Comparison of ENCODE assay signal across 9 cellular contexts in the genomic region with DNA sequence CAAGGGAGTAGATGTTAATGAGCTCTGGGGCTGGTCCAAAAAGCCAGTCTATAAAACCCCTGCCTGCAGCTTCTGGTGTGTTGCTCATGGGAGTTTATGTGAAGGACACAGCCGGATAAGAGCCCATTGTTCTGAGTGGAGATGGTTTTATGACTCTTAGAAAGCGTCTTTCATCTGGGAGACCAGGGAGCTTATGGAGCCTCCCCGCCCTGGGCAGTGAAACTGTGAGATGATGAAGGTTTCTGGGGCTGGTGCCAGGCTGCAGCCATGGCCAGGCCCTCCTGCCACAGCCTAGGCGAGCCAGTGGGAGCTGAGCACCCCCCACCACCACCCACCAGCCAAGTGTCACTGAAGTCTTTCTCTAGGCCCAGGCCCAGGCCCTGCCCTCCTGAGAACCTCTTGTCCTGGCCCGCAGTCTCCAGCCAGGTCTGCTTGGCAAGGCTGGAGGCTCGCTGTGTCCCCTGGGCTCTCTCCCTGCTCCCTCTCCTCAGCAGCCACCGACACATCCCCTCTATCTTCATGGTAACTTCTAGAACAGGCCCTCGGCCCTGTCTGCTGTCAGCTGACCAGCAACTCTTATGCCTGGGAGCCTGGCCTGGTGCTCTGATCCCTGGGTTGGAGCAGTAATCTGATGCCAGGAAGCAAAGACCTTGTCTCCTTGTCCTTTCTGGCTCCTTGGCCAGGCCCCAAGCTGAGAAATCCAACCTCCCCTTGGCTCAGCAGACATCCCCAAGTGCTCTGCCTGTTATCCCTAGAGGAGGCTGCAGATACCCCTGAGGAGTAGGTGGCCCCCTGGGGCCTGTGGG. TPM values are rescaled to one million over a fixed set of nuclear protein-coding genes. Genes with fewer than 3 reads are reported as not detected.
DNase-seq lines count a peak whose midpoint lies in the region; ATAC-seq and TF ChIP-seq lines count a peak whose summit lies in the region.
"Had no signal": no experiment of that assay in that cellular context is flagged by ENCODE, and none has a peak within 500 bp of the region (broad histone marks: within the 10 kb centered on the region; RNA-seq: fewer than 3 reads in every experiment).

No MANE protein-coding gene starts in this region.

- H3K27ac ChIP-seq in cingulate gyrus (ENCODE audit: low read depth, low read length) (peak overlapping the region; percentile 58), lower lobe of right lung (peak overlapping the region; percentile 18)

- peaks cover 3% of the 10 kb centered on the region for H3K27me3 ChIP-seq in lower lobe of right lung (ENCODE audit: low read depth)

- no peaks in the 10 kb centered on the region for H3K4me1 ChIP-seq in lower lobe of right lung

- intact Hi-C loops in lower lobe of right lung (cut with DNase I): no loop called here

- TF ChIP-seq CTCF in lower lobe of right lung (IDR thresholded peaks at IDR 0.05): no peak

- ATAC-seq in lower lobe of right lung (peak; percentile 40 to 44), HG03460 (IDR thresholded peaks at IDR 0.05; ENCODE audit: unreplicated experiment) (no peak), HG03439 (IDR thresholded peaks at IDR 0.05; ENCODE audit: unreplicated experiment) (no peak), GM19463 (IDR thresholded peaks at IDR 0.05; ENCODE audit: unreplicated experiment) (no peak)

- H3K36me3 ChIP-seq in lower lobe of right lung: no peaks in the 10 kb centered on the region

- peak; percentile 76 for DNase-seq in LoVo (ENCODE audit: low spot score)
- no peak for DNase-seq in lower lobe of right lung
- DNase-seq in superior temporal gyrus (ENCODE audit: extremely low spot score): peak; percentile 48
- DNase-seq in stimulated activated CD4-positive, alpha-beta T cell treated with anti-CD3 and anti-CD28 coated beads, Interleukin-4, amount 100 ng/mL, for 24 hours: no peak
- DNase-seq: immature natural killer cell had no signal

- H3K9me3 ChIP-seq in lower lobe of right lung: no peaks in the 10 kb centered on the region

- no peak overlapping the region for H3K4me3 ChIP-seq in lower lobe of right lung

RNA-seq across cellular contexts. Expression of gene ARHGEF10L, which starts 7.6 kb away (rescaled TPM):
- total RNA-seq in lower lobe of right lung: 57.9 TPM

Comparison
In these comparisons a context has a peak if more than half of its experiments do, and no peak if none do; other contexts are left out.
1. DNase-seq: peak in LoVo (single experiment) and superior temporal gyrus (single experiment); none in lower lobe of right lung (single experiment) and stimulated activated CD4-positive, alpha-beta T cell treated with anti-CD3 and anti-CD28 coated beads, Interleukin-4, amount 100 ng/mL, for 24 hours (single experiment).
2. ATAC-seq: peak in lower lobe of right lung (2 of 2); none in HG03460 (single experiment), HG03439 (single experiment) and GM19463 (single experiment).